Comparison of ENCODE assay signal across 12 cellular contexts in genomic region chr10:546971-547590, GRCh38.
DNase-seq lines count a peak whose midpoint lies in the region; ATAC-seq and TF ChIP-seq lines count a peak whose summit lies in the region.
"Had no signal": no experiment of that assay in that cellular context is flagged by ENCODE, and none has a peak within 500 bp of the region (broad histone marks: within the 10 kb centered on the region; RNA-seq: fewer than 3 reads in every experiment).

No MANE protein-coding gene starts in this region.

- no peaks in the 10 kb centered on the region for H4K20me1 ChIP-seq in DOHH2 (ENCODE audit: control insufficient read depth, insufficient read depth, low read depth, low read length)
- peaks cover 95% of the 10 kb centered on the region for H4K20me1 ChIP-seq in neural progenitor cell (ENCODE audit: low read depth)

- no peak overlapping the region for H3K4me3 Mint-ChIP-seq in endothelial cell (ENCODE audit: unreplicated experiment)
- H3K4me3 Mint-ChIP-seq in neural progenitor cell, result peak overlapping the region; percentile 34
- H3K4me3 Mint-ChIP-seq: activated CD4-positive, alpha-beta T cell treated with anti-CD3 and anti-CD28 coated beads, Interleukin-2, amount 10 ng/mL, durations not matched to agents 24 days and 14 days; CD4-positive, alpha-beta T cell; effector memory CD8-positive, alpha-beta T cell had no signal

- peak overlapping the region; percentile 20 for H3K27ac ChIP-seq in DOHH2 (ENCODE audit: low read depth, low read length)
- H3K27ac ChIP-seq in neural progenitor cell, result no peak overlapping the region
- H3K27ac ChIP-seq in right lobe of liver, result no peak overlapping the region
- H3K27ac ChIP-seq in colonic mucosa, result no peak overlapping the region

- no peaks in the 10 kb centered on the region for H3K27me3 ChIP-seq in DOHH2 (ENCODE audit: control insufficient read depth, low read length)
- no peaks in the 10 kb centered on the region for H3K27me3 ChIP-seq in neural progenitor cell
- H3K27me3 ChIP-seq in right lobe of liver, result no peaks in the 10 kb centered on the region
- no peaks in the 10 kb centered on the region for H3K27me3 ChIP-seq in colonic mucosa

- no peaks in the 10 kb centered on the region for H3K79me2 ChIP-seq in DOHH2 (ENCODE audit: control insufficient read depth, low read length)
- peaks cover 51% of the 10 kb centered on the region for H3K79me2 ChIP-seq in neural progenitor cell (ENCODE audit: low read depth)

- H3K4me1 ChIP-seq in DOHH2 (ENCODE audit: control insufficient read depth, low read length) (peaks cover 52% of the 10 kb centered on the region), neural progenitor cell (peaks cover 29% of the 10 kb centered on the region), right lobe of liver (no peaks in the 10 kb centered on the region), colonic mucosa (no peaks in the 10 kb centered on the region)

- intact Hi-C loops in right lobe of liver (cut with DNase I) (no loop called here), colonic mucosa (cut with DNase I) (no loop called here)

- H3K36me3 ChIP-seq in DOHH2 (ENCODE audit: control insufficient read depth, low read length) (no peaks in the 10 kb centered on the region), neural progenitor cell (no peaks in the 10 kb centered on the region), right lobe of liver (no peaks in the 10 kb centered on the region), colonic mucosa (no peaks in the 10 kb centered on the region)

- no peak overlapping the region for H2AFZ ChIP-seq in neural progenitor cell (replicated peaks)

- H3K9me2 ChIP-seq in DOHH2 (replicated peaks; ENCODE audit: control insufficient read depth, low read length), result no peaks in the 10 kb centered on the region

- H3K9me3 Mint-ChIP-seq in endothelial cell (ENCODE audit: unreplicated experiment) (no peaks in the 10 kb centered on the region), neural progenitor cell (no peaks in the 10 kb centered on the region)
- H3K9me3 Mint-ChIP-seq: activated CD4-positive, alpha-beta T cell treated with anti-CD3 and anti-CD28 coated beads, Interleukin-2, amount 10 ng/mL, durations not matched to agents 24 days and 14 days; activated naive CD4-positive, alpha-beta T cell treated with anti-CD3 and anti-CD28 coated beads, Interleukin-2, amount 50 U/mL, for 72 hours; CD4-positive, alpha-beta T cell had no signal

- peak overlapping the region; percentile 42 for H3K4me2 ChIP-seq in DOHH2 (ENCODE audit: low read length)
- H3K4me2 ChIP-seq in neural progenitor cell, result peak overlapping the region; percentile 72

- H3K9me3 ChIP-seq in DOHH2 (ENCODE audit: control insufficient read depth, insufficient read depth, low read length) (no peaks in the 10 kb centered on the region), neural progenitor cell (ENCODE audit: low read depth) (no peaks in the 10 kb centered on the region), right lobe of liver (no peaks in the 10 kb centered on the region), colonic mucosa (no peaks in the 10 kb centered on the region)

- no peaks in the 10 kb centered on the region for H3K36me3 Mint-ChIP-seq in endothelial cell (ENCODE audit: low read depth, unreplicated experiment)
- H3K36me3 Mint-ChIP-seq in neural progenitor cell, result peaks cover 2% of the 10 kb centered on the region
- H3K36me3 Mint-ChIP-seq: activated naive CD4-positive, alpha-beta T cell treated with anti-CD3 and anti-CD28 coated beads, Interleukin-2, amount 50 U/mL, for 72 hours had no signal

- peaks cover 17% of the 10 kb centered on the region for H3K4me1 Mint-ChIP-seq in endothelial cell (ENCODE audit: unreplicated experiment)
- peaks cover 50% of the 10 kb centered on the region for H3K4me1 Mint-ChIP-seq in neural progenitor cell
- H3K4me1 Mint-ChIP-seq: activated CD4-positive, alpha-beta T cell treated with anti-CD3 and anti-CD28 coated beads, Interleukin-2, amount 10 ng/mL, durations not matched to agents 24 days and 14 days had no signal

- H3K9ac ChIP-seq in neural progenitor cell (no peak overlapping the region), colonic mucosa (ENCODE audit: low read depth in 2 of 2, low read length in 2 of 2) (no peak overlapping the region)

- no peak for TF ChIP-seq POLR2A in right lobe of liver (IDR thresholded peaks at IDR 0.05)

- H3F3A ChIP-seq in DOHH2 (ENCODE audit: control insufficient read depth, insufficient read depth), result no peaks in the 10 kb centered on the region
- peaks cover 13% of the 10 kb centered on the region for H3F3A ChIP-seq in neural progenitor cell (ENCODE audit: low read depth)

- WGBS in right lobe of liver (ENCODE audit: insufficient coverage, low coverage, low lambda C conversion rate, missing lambda C conversion rate), result 46% methylated on average over 7 of the region's 10 CpGs

- ATAC-seq in right lobe of liver (no peak), HG03095 (IDR thresholded peaks at IDR 0.05; ENCODE audit: unreplicated experiment) (no peak)
- ATAC-seq: activated naive CD4-positive, alpha-beta T cell treated with anti-CD3 and anti-CD28 coated beads, Interleukin-2, amount 50 U/mL, for 72 hours; effector memory CD8-positive, alpha-beta T cell had no signal

- TF ChIP-seq CTCF in DOHH2 (IDR thresholded peaks at IDR 0.05; ENCODE audit: low read depth, low read length, poor library complexity, severe bottlenecking) (no peak), endothelial cell (IDR thresholded peaks at IDR 0.05; ENCODE audit: unreplicated experiment) (no peak), neural progenitor cell (IDR thresholded peaks at IDR 0.05) (no peak), right lobe of liver (IDR thresholded peaks at IDR 0.05) (no peak), colonic mucosa (IDR thresholded peaks at IDR 0.05) (no peak)

- H3K27me3 Mint-ChIP-seq in endothelial cell (ENCODE audit: unreplicated experiment) (peaks cover 2% of the 10 kb centered on the region), neural progenitor cell (ENCODE audit: insufficient read depth, low read depth) (peaks cover 7% of the 10 kb centered on the region)

- in situ Hi-C loops in G401 (cut with HindIII; ENCODE audit: low sequenced_read_pairs), result no loop called here

- DNase-seq in NCI-H2107 treated with DMSO at 0.1 percent for 48 hours (lab: John Stamatoyannopoulos, UW; ENCODE audit: unreplicated experiment), result peak; percentile 23
- DNase-seq in endothelial cell (ENCODE audit: low spot score), result peak; percentile 19
- DNase-seq in neural progenitor cell (ENCODE audit: low spot score), result peak; percentile 61
- DNase-seq in right lobe of liver, result no peak
- DNase-seq in G401 (ENCODE audit: low spot score), result no peak
- no peak for DNase-seq in colonic mucosa
- DNase-seq: activated CD4-positive, alpha-beta T cell treated with anti-CD3 and anti-CD28 coated beads, Interleukin-2, amount 10 ng/mL, durations not matched to agents 24 days and 14 days; CD4-positive, alpha-beta T cell; effector memory CD8-positive, alpha-beta T cell had no signal

- H3K27ac Mint-ChIP-seq in endothelial cell (ENCODE audit: unreplicated experiment), result no peak overlapping the region
- H3K27ac Mint-ChIP-seq in neural progenitor cell, result peak overlapping the region; percentile 29
- H3K27ac Mint-ChIP-seq: activated CD4-positive, alpha-beta T cell treated with anti-CD3 and anti-CD28 coated beads, Interleukin-2, amount 10 ng/mL, durations not matched to agents 24 days and 14 days; activated naive CD4-positive, alpha-beta T cell treated with anti-CD3 and anti-CD28 coated beads, Interleukin-2, amount 50 U/mL, for 72 hours; CD4-positive, alpha-beta T cell; effector memory CD8-positive, alpha-beta T cell had no signal

- peak overlapping the region; percentile 16; the same call in 1 of the 2 replicates for H3K4me3 ChIP-seq in DOHH2 (ENCODE audit: low read length)
- H3K4me3 ChIP-seq in neural progenitor cell, result no peak overlapping the region
- H3K4me3 ChIP-seq in right lobe of liver, result no peak overlapping the region
- H3K4me3 ChIP-seq in colonic mucosa, result no peak overlapping the region

Comparison
In these comparisons a context has a peak if more than half of its experiments do, and no peak if none do; other contexts are left out.
1. DNase-seq: peak in NCI-H2107 treated with DMSO at 0.1 percent for 48 hours (single experiment), endothelial cell (single experiment) and neural progenitor cell (single experiment); none in right lobe of liver (0 of 3), G401 (single experiment) and colonic mucosa (single experiment).